26 cellular contexts compared by ENCODE assay signal in the genomic region with DNA sequence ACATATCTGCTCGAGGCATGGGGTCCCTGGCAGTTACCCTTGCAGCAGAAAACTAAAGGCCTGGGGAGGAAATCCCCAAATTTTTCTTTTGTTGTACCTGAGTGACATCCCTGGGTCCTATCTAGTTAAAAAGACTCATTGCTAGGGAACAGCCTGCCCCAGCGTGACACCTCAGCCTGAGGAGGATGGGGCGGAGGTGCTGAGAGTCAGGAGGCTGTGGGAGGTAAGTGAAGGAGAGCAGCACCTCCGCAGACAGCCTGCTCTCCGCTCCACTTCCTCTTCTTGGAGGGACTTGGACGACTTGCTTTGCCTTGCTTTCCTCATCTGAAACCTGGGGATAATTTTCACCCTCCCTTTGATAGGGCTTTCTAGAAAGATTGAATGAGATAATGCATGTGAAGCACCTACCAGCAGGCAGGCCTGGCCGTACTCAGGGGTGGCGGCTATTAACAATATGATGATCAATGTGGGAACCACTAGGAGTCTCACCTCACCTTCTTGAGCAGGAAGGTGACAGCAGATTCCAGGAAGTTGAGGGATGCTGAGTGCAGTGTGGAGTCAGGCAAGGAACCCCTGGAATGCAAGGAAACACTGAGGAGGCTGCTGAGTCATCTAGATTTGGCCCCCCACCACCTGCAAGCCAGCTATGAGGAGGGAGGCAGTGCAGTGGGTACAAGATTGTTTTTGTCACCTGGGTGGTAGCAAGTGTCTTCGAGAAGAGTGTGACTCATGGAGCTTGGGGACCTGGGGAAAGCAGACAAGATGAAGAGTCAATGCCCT. TPM values are rescaled to one million over a fixed set of nuclear protein-coding genes. Genes with fewer than 3 reads are reported as not detected.
DNase-seq lines count a peak whose midpoint lies in the region; ATAC-seq, FAIRE-seq and TF ChIP-seq lines count a peak whose summit lies in the region.
"Had no signal": no experiment of that assay in that cellular context is flagged by ENCODE, and none has a peak within 500 bp of the region (broad histone marks: within the 10 kb centered on the region; RNA-seq: fewer than 3 reads in every experiment).

No MANE protein-coding gene starts in this region.

- H3K27me3 Mint-ChIP-seq in HFFc6 (ENCODE audit: insufficient read depth), result no peaks in the 10 kb centered on the region
- H3K27me3 Mint-ChIP-seq in endodermal cell (ENCODE audit: insufficient read depth), result no peaks in the 10 kb centered on the region
- H3K27me3 Mint-ChIP-seq: CD4-positive, CD25-positive, alpha-beta regulatory T cell had no signal

- TF ChIP-seq CTCF in HFFc6 (IDR thresholded peaks at IDR 0.05) (no peak), endodermal cell (conservative IDR thresholded peaks at IDR 0.05) (no peak), pancreas (IDR thresholded peaks at IDR 0.05) (no peak)

- DNase-seq in A172 (ENCODE audit: low spot score) (peak; percentile 10), HFFc6 (no peak), endodermal cell (peak; percentile 76), posterior vena cava (ENCODE audit: low spot score) (peak; percentile 8), LoVo (ENCODE audit: low spot score) (no peak), COR-L47 (lab: John Stamatoyannopoulos, UW) (no peak), pancreas (no peak)
- DNase-seq: 8988T; CD4-positive, CD25-positive, alpha-beta regulatory T cell; GOT3; Kasumi-1; MV-4-11; NCI-H1105; NCI-H1436 treated with DMSO at 0.1 percent for 48 hours; NCI-H187 treated with DMSO at 0.1 percent for 48 hours; NCI-H2107; NCI-H524; NCI-H774; PC-3; SK-N-SH had no signal

- H3K4me1 ChIP-seq in endodermal cell (ENCODE audit: control insufficient read depth, insufficient read depth, low read length) (no peaks in the 10 kb centered on the region), pancreas (no peaks in the 10 kb centered on the region)

- H3K36me3 ChIP-seq in endodermal cell (ENCODE audit: control insufficient read depth, insufficient read depth, low read length) (peaks cover 70% of the 10 kb centered on the region), pancreas (peaks cover 15 to 74% (median 18%) of the 10 kb centered on the region in 3 donors)

- intact Hi-C loops in posterior vena cava (cut with DNase I), result no loop called here
- intact Hi-C loops in pancreas (cut with DNase I), result no loop called here

- no peak overlapping the region for H3K27ac ChIP-seq in endodermal cell (ENCODE audit: low read depth, low read length)
- no peak overlapping the region for H3K27ac ChIP-seq in pancreas
- H3K27ac ChIP-seq: HL-60 had no signal

- H3K9me3 ChIP-seq in endodermal cell (ENCODE audit: control insufficient read depth, low read length), result peaks cover 13% of the 10 kb centered on the region
- H3K9me3 ChIP-seq in pancreas, result no peaks in the 10 kb centered on the region
- H3K9me3 ChIP-seq: HAP-1, SK-N-SH had no signal

- H3K27me3 ChIP-seq in endodermal cell (ENCODE audit: control insufficient read depth, insufficient read depth, low read length, poor library complexity, severe bottlenecking) (no peaks in the 10 kb centered on the region), pancreas (no peaks in the 10 kb centered on the region)

- no peak for FAIRE-seq in pancreas (lab: Jason Lieb, UNC)
- FAIRE-seq: D721Med, G401.6, GM12878, HepG2 had no signal

- WGBS in endodermal cell (ENCODE audit: insufficient coverage in 1 of 2, insufficient read length in 1 of 2), 2 experiments, result 81 to 82% methylated on average over 7 to 9 of the region's 9 CpGs
- WGBS in pancreas, 2 donors, result 88 to 89% methylated on average over 9 of the region's 9 CpGs

- H3K27ac Mint-ChIP-seq in HFFc6, result peak overlapping the region; percentile 20; the same call in 1 of the 2 replicates
- H3K27ac Mint-ChIP-seq in endodermal cell, result peak overlapping the region; percentile 28
- H3K27ac Mint-ChIP-seq: CD4-positive, CD25-positive, alpha-beta regulatory T cell had no signal

- no peak for ATAC-seq in pancreas
- ATAC-seq: GM12878, HepG2, PC-3 had no signal

- no peak overlapping the region for H3K4me3 ChIP-seq in endodermal cell (ENCODE audit: low read length)
- H3K4me3 ChIP-seq in pancreas, result no peak overlapping the region
- H3K4me3 ChIP-seq: GM12878, HAP-1 had no signal

- H3K4me3 Mint-ChIP-seq in HFFc6 (no peak overlapping the region), endodermal cell (no peak overlapping the region)
- H3K4me3 Mint-ChIP-seq: CD4-positive, CD25-positive, alpha-beta regulatory T cell had no signal

- H3K4me1 Mint-ChIP-seq in HFFc6 (ENCODE audit: low read depth), result peaks cover 7% of the 10 kb centered on the region
- H3K4me1 Mint-ChIP-seq in endodermal cell, result peaks cover 8% of the 10 kb centered on the region
- H3K4me1 Mint-ChIP-seq: CD4-positive, CD25-positive, alpha-beta regulatory T cell had no signal

- no peak overlapping the region for H3K9ac ChIP-seq in endodermal cell (ENCODE audit: extremely low read depth, low read length, poor library complexity, severe bottlenecking)
- H3K9ac ChIP-seq: SK-N-SH had no signal

- H3K9me3 Mint-ChIP-seq in HFFc6, result no peaks in the 10 kb centered on the region
- peaks cover 12% of the 10 kb centered on the region for H3K9me3 Mint-ChIP-seq in endodermal cell

- H3K36me3 Mint-ChIP-seq in HFFc6 (ENCODE audit: low read depth) (peaks cover 33% of the 10 kb centered on the region), endodermal cell (ENCODE audit: low read depth) (peaks cover 69% of the 10 kb centered on the region)

RNA-seq across cellular contexts. Expression of a gene that starts 23.2 kb away (rescaled TPM):
- total RNA-seq in A172 (2014; rRNA removed; shearing (Covaris generic)), result 28.4 and 30.2 TPM in 2 replicates
- 10 to 100 TPM; 41.3 to 43.6 (median 43.1) TPM for total RNA-seq in HFFc6 (2021; fragmentation: NEBNext Ultra II Directional; extraction: Animal tissue kit (Norgen Biotek cat#: 25700))
- 10 to 100 TPM; 32.0 to 39.8 TPM for total RNA-seq in endodermal cell
- 30.8 TPM for polyA plus RNA-seq in endodermal cell (2013, experiment 1 of 2)
- 29.5 TPM for polyA plus RNA-seq in endodermal cell (2013, experiment 2 of 2)
- total RNA-seq in posterior vena cava, result 10 to 100 TPM; 29.5 to 34.9 TPM
- 10 to 100 TPM; 10.9 to 25.6 (median 15.1) TPM for total RNA-seq in pancreas
- polyA plus RNA-seq in pancreas, result 10 to 100 TPM in 1 of 2 donors, 1 to 10 TPM in 1; 9.8 to 12.6 TPM

RNA-seq across cellular contexts. Expression of a gene that starts 23.5 kb away (rescaled TPM):
- 19.6 and 53.6 TPM in 2 replicates for total RNA-seq in A172 (2014; rRNA removed; shearing (Covaris generic))
- 100 to 1,000 TPM; 127 to 145 (median 134) TPM for total RNA-seq in HFFc6 (2021; fragmentation: NEBNext Ultra II Directional; extraction: Animal tissue kit (Norgen Biotek cat#: 25700))
- total RNA-seq in endodermal cell (10 to 100 TPM; 50.9 to 53.5 TPM), posterior vena cava (100 to 1,000 TPM; 136 to 138 TPM), pancreas (10 to 100 TPM in 4 of 6 donors, 1 to 10 TPM in 2; 6.7 to 16.7 (median 10.7) TPM)
- polyA plus RNA-seq in endodermal cell (2013, experiment 1 of 2), result 51.3 TPM
- polyA plus RNA-seq in endodermal cell (2013, experiment 2 of 2), result 55.3 TPM
- polyA plus RNA-seq in pancreas, result 10 to 100 TPM in 1 of 2 donors, 1 to 10 TPM in 1; 9.6 to 12.5 TPM

Comparison
In these comparisons a context has a peak if more than half of its experiments do, and no peak if none do; other contexts are left out.
1. DNase-seq: peak in A172 (single experiment), endodermal cell (single experiment) and posterior vena cava (single experiment); none in HFFc6 (single experiment), LoVo (single experiment), COR-L47 (single experiment) and pancreas (0 of 6).